16 cellular contexts compared by ENCODE assay signal in the genomic region with DNA sequence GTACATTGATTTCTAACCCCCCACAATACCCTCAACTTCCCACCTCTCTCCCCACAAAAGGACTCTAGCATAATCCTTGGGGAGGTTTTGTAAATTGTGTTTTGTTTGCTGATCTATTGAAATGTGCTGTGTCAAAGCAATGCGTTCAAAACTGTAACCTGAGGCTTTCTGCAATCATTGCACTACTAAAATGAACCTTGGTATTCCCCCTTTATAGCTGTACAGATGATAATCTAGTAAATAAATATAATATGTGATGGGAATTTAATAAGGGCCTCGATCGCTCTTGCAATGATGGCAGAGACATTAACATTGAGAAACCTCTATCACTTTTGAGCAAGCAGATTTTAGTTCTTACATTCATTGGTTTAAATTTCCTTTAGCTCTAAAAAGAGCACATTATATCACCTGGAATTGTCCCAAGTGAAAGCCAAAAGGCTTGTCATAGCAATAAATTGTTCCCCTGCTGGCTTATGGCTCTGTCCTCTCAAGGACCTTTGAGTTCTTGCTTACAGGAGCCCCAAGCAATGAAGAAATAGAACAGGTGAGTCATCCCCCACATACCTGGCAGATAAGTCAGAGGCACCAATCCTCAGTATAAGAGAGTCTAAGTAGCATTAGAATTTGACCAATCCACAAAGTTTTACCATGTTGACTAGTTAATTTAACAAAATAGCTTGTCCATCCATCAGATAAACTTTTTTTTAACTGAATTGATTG. TPM values are rescaled to one million over a fixed set of nuclear protein-coding genes. Genes with fewer than 3 reads are reported as not detected.
DNase-seq lines count a peak whose midpoint lies in the region; ATAC-seq, FAIRE-seq and TF ChIP-seq lines count a peak whose summit lies in the region.
"Had no signal": no experiment of that assay in that cellular context is flagged by ENCODE, and none has a peak within 500 bp of the region (broad histone marks: within the 10 kb centered on the region; RNA-seq: fewer than 3 reads in every experiment).

No MANE protein-coding gene starts in this region.

- no peak for TF ChIP-seq CTCF in pancreas (IDR thresholded peaks at IDR 0.05)

- H3K4me3 ChIP-seq in pancreas, result no peak overlapping the region
- H3K4me3 ChIP-seq: cardiac muscle cell, right lobe of liver had no signal

- DNase-seq in H4 (ENCODE audit: low spot score) (peak; percentile 6), NCI-H460 (ENCODE audit: extremely low read depth, low read depth) (peak; percentile 4), epithelial cell of prostate (ENCODE audit: low read depth, low spot score) (peak; percentile 74), pancreas (peak in 1 of 6 donors; percentile 14), SK-N-DZ (ENCODE audit: low spot score) (no peak), NCI-H2081 treated with DMSO at 0.1 percent for 48 hours (lab: John Stamatoyannopoulos, UW) (no peak)
- DNase-seq: CD4-positive, alpha-beta T cell; erythroblast; kidney; naive thymus-derived CD8-positive, alpha-beta T cell; right lobe of liver; substantia nigra had no signal

- H3K4me1 ChIP-seq in pancreas, result no peaks in the 10 kb centered on the region
- H3K4me1 ChIP-seq: right lobe of liver had no signal

- H3K27me3 ChIP-seq in pancreas, result peaks cover 0 to 6% (median 0%) of the 10 kb centered on the region in 4 donors
- H3K27me3 ChIP-seq: cardiac muscle cell, right lobe of liver had no signal

- ATAC-seq in pancreas, result peak in 3 of 4 donors; percentile 70 to 83 (median 77)
- ATAC-seq in GM21367 (IDR thresholded peaks at IDR 0.05; ENCODE audit: unreplicated experiment), result no peak
- ATAC-seq in GM19328 (IDR thresholded peaks at IDR 0.05; ENCODE audit: unreplicated experiment), result no peak
- ATAC-seq: activated T-helper 17 cell treated with anti-CD3 and anti-CD28 coated beads, Interleukin-2, amount 50 U/mL, for 72 hours; naive thymus-derived CD8-positive, alpha-beta T cell had no signal

- 65 to 69% methylated on average over 3 of the region's 3 CpGs for WGBS in pancreas, 2 donors

- intact Hi-C loops in pancreas (cut with DNase I), result no loop called here

- H3K27ac ChIP-seq in epithelial cell of prostate (peak overlapping the region; percentile 21), pancreas (peak overlapping the region in 1 of 4 donors; percentile 33)
- H3K27ac ChIP-seq: cardiac muscle cell, right lobe of liver had no signal

- H3K9me3 ChIP-seq in pancreas, result no peaks in the 10 kb centered on the region
- H3K9me3 ChIP-seq: right lobe of liver had no signal

- no peak for FAIRE-seq in pancreas (lab: Jason Lieb, UNC)

- H3K36me3 ChIP-seq in pancreas, result no peaks in the 10 kb centered on the region
- H3K36me3 ChIP-seq: cardiac muscle cell, right lobe of liver had no signal

RNA-seq across cellular contexts. Expression of gene ACE2, which starts 18.5 kb away (rescaled TPM):
- total RNA-seq in H4 (2014; rRNA removed; shearing (Covaris generic)), result not detected in 2 replicates
- 0.12 and 0.55 TPM in 2 replicates for total RNA-seq in NCI-H460 (2014; rRNA removed; shearing (Covaris generic))
- not detected in 2 replicates for polyA plus RNA-seq in NCI-H460 (2014; cell fraction: nucleus; rRNA removed)
- total RNA-seq in pancreas, result 1 to 10 TPM in 4 of 6 donors, under 1 TPM in 2; 0.63 to 3.4 (median 2.0) TPM
- polyA plus RNA-seq in pancreas, result 1 to 10 TPM in 1 of 2 donors, under 1 TPM in 1; 0.49 to 2.6 TPM
- polyA plus RNA-seq in SK-N-DZ (2014; cell fraction: cytosol; rRNA removed), result 0.15 TPM in 1 of 2 replicates, not detected in the other
- polyA plus RNA-seq in SK-N-DZ (2014; cell fraction: nucleus; rRNA removed), result 0.08 TPM in 2 replicates
- total RNA-seq: CD4-positive, alpha-beta T cell; naive thymus-derived CD8-positive, alpha-beta T cell had no signal
- polyA plus RNA-seq: naive thymus-derived CD8-positive, alpha-beta T cell had no signal

RNA-seq across cellular contexts. Expression of gene CLTRN, which starts 45.4 kb away (rescaled TPM):
- 0.12 TPM in 1 of 2 replicates, not detected in the other for total RNA-seq in H4 (2014; rRNA removed; shearing (Covaris generic))
- total RNA-seq in NCI-H460 (2014; rRNA removed; shearing (Covaris generic)), result 6.6 and 7.7 TPM in 2 replicates
- polyA plus RNA-seq in NCI-H460 (2014; cell fraction: nucleus; rRNA removed), result 3.8 and 5.8 TPM in 2 replicates
- 1 to 10 TPM in 3 of 6 donors, under 1 TPM in 3; 0.79 to 3.6 (median 1.5) TPM for total RNA-seq in pancreas
- 10 to 100 TPM in 1 of 2 donors, 1 to 10 TPM in 1; 3.3 to 14.6 TPM for polyA plus RNA-seq in pancreas
- polyA plus RNA-seq in SK-N-DZ (2014; cell fraction: cytosol; rRNA removed), result 0.77 and 1.6 TPM in 2 replicates
- 1.6 and 2.5 TPM in 2 replicates for polyA plus RNA-seq in SK-N-DZ (2014; cell fraction: nucleus; rRNA removed)

Comparison
In these comparisons a context has a peak if more than half of its experiments do, and no peak if none do; other contexts are left out.
1. DNase-seq: peak in H4 (single experiment), NCI-H460 (single experiment) and epithelial cell of prostate (single experiment); none in SK-N-DZ (single experiment) and NCI-H2081 treated with DMSO at 0.1 percent for 48 hours (single experiment).
2. ATAC-seq: peak in pancreas (3 of 4); none in GM21367 (single experiment) and GM19328 (single experiment).